8 cellular contexts compared by ENCODE assay signal in genomic region chr4:48483006-48483776, GRCh38. TPM values are rescaled to one million over a fixed set of nuclear protein-coding genes. Genes with fewer than 3 reads are reported as not detected.
A peak's percentile ranks its signal among the peaks of the same experiment; 100 is the strongest.
DNase-seq lines count a peak whose midpoint lies in the region; ATAC-seq and TF ChIP-seq lines count a peak whose summit lies in the region.

Gene SLC10A4 (plus strand): TSS chr4:48483343. CDS start chr4:48483562, 219 bp downstream.

- no peak within 1 kb of the TSS for H3K9ac ChIP-seq in parathyroid adenoma

- 3 to 4% methylated on average over 85 of the region's 85 CpGs for WGBS in ectodermal cell, 2 experiments

- no peaks in the 10 kb centered on the region for H3K79me2 ChIP-seq in parathyroid adenoma

- H3K4me3 ChIP-seq in A673 (ENCODE audit: low read depth, low read length, poor library complexity, severe bottlenecking) = peak within 1 kb of the TSS; percentile 56
- peak within 1 kb of the TSS; percentile 28 for H3K4me3 ChIP-seq in ectodermal cell (ENCODE audit: insufficient read depth, low read depth, low read length)
- no peak within 1 kb of the TSS for H3K4me3 ChIP-seq in parathyroid adenoma (ENCODE audit: low read depth, low read length)

- H3K4me1 ChIP-seq in A673 (ENCODE audit: insufficient read depth, low read length, poor library complexity, severe bottlenecking) (no peaks in the 10 kb centered on the region), ectodermal cell (ENCODE audit: control insufficient read depth, insufficient read depth, low read length) (no peaks in the 10 kb centered on the region), parathyroid adenoma (no peaks in the 10 kb centered on the region)

- H3K27me3 ChIP-seq in A673 (replicated peaks; ENCODE audit: insufficient read depth, low read depth, low read length, poor library complexity) = peaks cover 12% of the 10 kb centered on the region
- H3K27me3 ChIP-seq in ectodermal cell (ENCODE audit: control insufficient read depth, insufficient read depth, low read length, poor library complexity, severe bottlenecking) = peaks cover 37% of the 10 kb centered on the region
- H3K27me3 ChIP-seq in parathyroid adenoma (ENCODE audit: control insufficient read depth, insufficient read depth, low read length) = peaks cover 4% of the 10 kb centered on the region

- TF ChIP-seq CTCF in A673 (conservative IDR thresholded peaks at IDR 0.05; ENCODE audit: low read depth, low read length) = no peak
- TF ChIP-seq CTCF in parathyroid adenoma (IDR thresholded peaks at IDR 0.05) = no peak

- intact Hi-C loops in A673 (cut with micrococcal nuclease; ENCODE audit: unreplicated experiment) = no loop called here

- H3K9me3 ChIP-seq in A673 (ENCODE audit: low read depth, low read length, poor library complexity, severe bottlenecking) = no peaks in the 10 kb centered on the region
- no peaks in the 10 kb centered on the region for H3K9me3 ChIP-seq in ectodermal cell (ENCODE audit: control insufficient read depth, low read length)
- no peaks in the 10 kb centered on the region for H3K9me3 ChIP-seq in parathyroid adenoma (ENCODE audit: control insufficient read depth, low read length)

- H3K36me3 ChIP-seq in A673 (ENCODE audit: insufficient read depth, low read length, poor library complexity, severe bottlenecking) = no peaks in the 10 kb centered on the region
- no peaks in the 10 kb centered on the region for H3K36me3 ChIP-seq in ectodermal cell (ENCODE audit: control insufficient read depth, insufficient read depth, low read length)
- no peaks in the 10 kb centered on the region for H3K36me3 ChIP-seq in parathyroid adenoma (ENCODE audit: control insufficient read depth, insufficient read depth, low read length)

- DNase-seq in A673 (ENCODE audit: low spot score) (peak; percentile 52), RPMI7951 (ENCODE audit: low read depth) (peak; percentile 35), SW 1271 (lab: John Stamatoyannopoulos, UW) (no peak)
- no peak for DNase-seq in activated CD4-positive, CD25-positive, alpha-beta regulatory T cell treated with anti-CD3 and anti-CD28 coated beads, Interleukin-2, amount 50 U/mL, for 72 hours

- no peak within 1 kb of the TSS for H3K27ac ChIP-seq in A673 (ENCODE audit: low read depth, low read length, poor library complexity, severe bottlenecking)
- no peak within 1 kb of the TSS for H3K27ac ChIP-seq in ectodermal cell (ENCODE audit: insufficient read depth, low read depth, low read length, poor library complexity, severe bottlenecking)
- no peak within 1 kb of the TSS for H3K27ac ChIP-seq in parathyroid adenoma

- peak within 1 kb of the TSS; percentile 46 for H2AFZ ChIP-seq in parathyroid adenoma

- ATAC-seq in GM18502 (IDR thresholded peaks at IDR 0.05; ENCODE audit: poor library complexity, unreplicated experiment) (peak; percentile 49), HG03469 (IDR thresholded peaks at IDR 0.05; ENCODE audit: unreplicated experiment) (no peak)

- no TSS peak for BruUV-seq in A673 (replicated peaks; lab: Mats Ljungman, UMichigan)

- no peak within 1 kb of the TSS for H3K4me2 ChIP-seq in parathyroid adenoma (ENCODE audit: low read length)

- CTCF ChIA-PET in A673 (lab: Charles Lee) = no interaction called here

- POLR2A ChIA-PET in A673 (lab: Charles Lee; ENCODE audit: low non-redundant PET) = no interaction called here

RNA-seq across cellular contexts. Expression of gene SLC10A4, which starts in this region (rescaled TPM):
- total RNA-seq in A673 (2021) = 4.4 and 5.2 TPM in 2 replicates
- total RNA-seq in RPMI7951 (2014; rRNA removed; shearing (Covaris generic)) = 0.49 and 0.96 TPM in 2 replicates
- polyA plus RNA-seq in ectodermal cell (2013, experiment 1 of 4) = 0.52 TPM
- 0.69 TPM for polyA plus RNA-seq in ectodermal cell (2013, experiment 2 of 4)
- 0.91 TPM for polyA plus RNA-seq in ectodermal cell (2013, experiment 3 of 4)
- polyA plus RNA-seq in ectodermal cell (2013, experiment 4 of 4) = 1.3 TPM

Comparison
In these comparisons a context has a peak if more than half of its experiments do, and no peak if none do; other contexts are left out.
1. Peak in DNase-seq in RPMI7951; RNA of the gene not detected or under 1 TPM.